ENCODE assay signal across 28 cellular contexts in genomic region chr18:24378598-24378997, GRCh38.
"Had no signal": no experiment of that assay in that cellular context is flagged by ENCODE, and none has a peak within 500 bp of the region (broad histone marks: within the 10 kb centered on the region; RNA-seq: fewer than 3 reads in every experiment).

No MANE protein-coding gene starts in this region.

- H2AFZ ChIP-seq: hepatocyte had no signal

- H3K27ac Mint-ChIP-seq: activated T-cell treated with anti-CD3 and anti-CD28 coated beads, Interleukin-2, amount 50 U/mL, for 24 hours; activated T-helper 17 cell treated with anti-CD3 and anti-CD28 coated beads, Interleukin-2, amount 50 U/mL, for 72 hours; mesothelial cell of epicardium; natural killer cell; T-cell; T-helper 2 cell treated with Interferon-gamma antibody and Interleukin-4, amounts not matched to agents 5 μg/mL and 100 μg/mL, for 36 hours had no signal

- H3K4me3 Mint-ChIP-seq: activated T-cell treated with anti-CD3 and anti-CD28 coated beads, Interleukin-2, amount 50 U/mL, for 24 hours; activated T-helper 17 cell treated with anti-CD3 and anti-CD28 coated beads, Interleukin-2, amount 50 U/mL, for 72 hours; brain; mesothelial cell of epicardium; natural killer cell; T-cell; T-helper 2 cell treated with Interferon-gamma antibody and Interleukin-4, amounts not matched to agents 5 μg/mL and 100 μg/mL, for 36 hours had no signal

- H3K4me3 ChIP-seq: hepatocyte, lower lobe of right lung, pancreas, psoas muscle, right atrium auricular region, spleen, upper lobe of right lung had no signal

- H3K27me3 Mint-ChIP-seq: activated T-cell treated with anti-CD3 and anti-CD28 coated beads, Interleukin-2, amount 50 U/mL, for 24 hours; activated T-helper 17 cell treated with anti-CD3 and anti-CD28 coated beads, Interleukin-2, amount 50 U/mL, for 72 hours; brain; T-cell had no signal

- H3K4me2 ChIP-seq: hepatocyte had no signal

- H3K4me1 ChIP-seq: lower lobe of right lung, pancreas, psoas muscle, right atrium auricular region, upper lobe of right lung had no signal

- H3K27me3 ChIP-seq: hepatocyte, neutrophil, pancreas, right atrium auricular region, spleen, upper lobe of right lung had no signal

- H3K36me3 Mint-ChIP-seq: natural killer cell had no signal

- H3K4me1 Mint-ChIP-seq: natural killer cell, T-cell had no signal

- ATAC-seq: activated naive CD4-positive, alpha-beta T cell treated with anti-CD3 and anti-CD28 coated beads, Interleukin-2, amount 50 U/mL, for 72 hours; activated T-helper 17 cell treated with anti-CD3 and anti-CD28 coated beads, Interleukin-2, amount 50 U/mL, for 72 hours; esophagus mucosa; left lobe of liver; lower lobe of right lung; natural killer cell; pancreas; psoas muscle; T-cell; upper lobe of right lung had no signal

- H3K79me2 ChIP-seq: hepatocyte had no signal

- H3K27ac ChIP-seq: hepatocyte, lower lobe of right lung, neutrophil, pancreas, psoas muscle, right atrium auricular region, spleen, upper lobe of right lung, WERI-Rb-1 had no signal

- DNase-seq: activated CD4-positive, alpha-beta T cell treated with anti-CD3 and anti-CD28 coated beads for 1 hour; activated CD8-positive, alpha-beta memory T cell treated with anti-CD3 and anti-CD28 coated beads, Interleukin-2, amount 50 U/mL, for 4 hours; activated T-cell treated with anti-CD3 and anti-CD28 coated beads, Interleukin-2, amount 50 U/mL, for 24 hours; aorta; dermis blood vessel endothelial cell; effector memory CD4-positive, alpha-beta T cell; foreskin melanocyte; glutamatergic neuron; lower lobe of right lung; natural killer cell; pancreas; psoas muscle; spleen; stimulated activated CD4-positive, alpha-beta T cell treated with anti-CD3 and anti-CD28 coated beads, Interleukin-4, amount 100 ng/mL, for 24 hours; stimulated activated naive CD4-positive, alpha-beta T cell treated with Interleukin-2 at 50 U/mL for 16 hours; T-cell; upper lobe of right lung; WERI-Rb-1 had no signal

- H3K9me3 ChIP-seq: lower lobe of right lung, neutrophil, pancreas, psoas muscle, right atrium auricular region, spleen, upper lobe of right lung had no signal

- H3K9me3 Mint-ChIP-seq: activated naive CD4-positive, alpha-beta T cell treated with anti-CD3 and anti-CD28 coated beads, Interleukin-2, amount 50 U/mL, for 72 hours; activated T-cell treated with anti-CD3 and anti-CD28 coated beads, Interleukin-2, amount 50 U/mL, for 24 hours; activated T-helper 17 cell treated with anti-CD3 and anti-CD28 coated beads, Interleukin-2, amount 50 U/mL, for 72 hours; brain; mesothelial cell of epicardium; natural killer cell; T-cell; T-helper 2 cell treated with Interferon-gamma antibody and Interleukin-4, amounts not matched to agents 5 μg/mL and 100 μg/mL, for 36 hours had no signal

- H3K36me3 ChIP-seq: pancreas, upper lobe of right lung had no signal
